In genomic region chr1:35866998-35867397, GRCh38 we compare ENCODE assay signal across 21 cellular contexts.
"Had no signal": no experiment of that assay in that cellular context is flagged by ENCODE, and none has a peak within 500 bp of the region (broad histone marks: within the 10 kb centered on the region; RNA-seq: fewer than 3 reads in every experiment).

No MANE protein-coding gene starts in this region.

- H3K4me3 ChIP-seq: adrenal gland, breast epithelium, gastroesophageal sphincter, heart left ventricle, pancreas, sigmoid colon, thoracic aorta, upper lobe of left lung had no signal

- ATAC-seq: activated naive CD4-positive, alpha-beta T cell treated with anti-CD3 and anti-CD28 coated beads, Interleukin-2, amount 50 U/mL, for 72 hours; gastroesophageal sphincter; left ventricle myocardium superior; naive thymus-derived CD8-positive, alpha-beta T cell; stimulated activated memory B cell treated with anti-CD40 and anti-IgM and Interleukin-4, amounts not matched to agents 10 μg/mL and 1 μg/mL and 100 μg/mL, for 72 hours had no signal

- DNase-seq: activated CD4-positive, alpha-beta T cell treated with anti-CD3 and anti-CD28 coated beads, Interleukin-2, amount 50 U/mL, for 48 hours; activated gamma-delta T cell treated with Interleukin-2 at 50 U/mL for 16 hours; activated T-cell treated with anti-CD3 and anti-CD28 coated beads for 4 hours; adrenal gland; cerebellar nuclear complex; effector CD4-positive, alpha-beta T cell; heart left ventricle; left ventricle myocardium superior; mesenchymal stem cell; naive thymus-derived CD8-positive, alpha-beta T cell; pancreas; sigmoid colon; stimulated activated CD4-positive, alpha-beta T cell treated with anti-CD3 and anti-CD28 coated beads, Interleukin-4, amount 100 ng/mL, for 4 hours; upper lobe of left lung had no signal

- FAIRE-seq: astrocyte, pancreas, TTC549 had no signal

- H3K36me3 ChIP-seq: adrenal gland, breast epithelium, gastroesophageal sphincter, heart left ventricle, pancreas, sigmoid colon, thoracic aorta, upper lobe of left lung had no signal

- H3K4me1 ChIP-seq: breast epithelium, pancreas, sigmoid colon had no signal

- H3K27me3 ChIP-seq: adrenal gland, breast epithelium, gastroesophageal sphincter, heart left ventricle, pancreas, sigmoid colon, upper lobe of left lung had no signal

- H3K27ac ChIP-seq: adrenal gland, breast epithelium, gastroesophageal sphincter, pancreas, sigmoid colon, thoracic aorta, upper lobe of left lung had no signal

- H3K9me3 ChIP-seq: adrenal gland, breast epithelium, gastroesophageal sphincter, heart left ventricle, pancreas, sigmoid colon, thoracic aorta, upper lobe of left lung had no signal
